Comparison of ENCODE assay signal across 31 cellular contexts in genomic region chr1:14593279-14593678, GRCh38.
"Had no signal": no experiment of that assay in that cellular context is flagged by ENCODE, and none has a peak within 500 bp of the region (broad histone marks: within the 10 kb centered on the region; RNA-seq: fewer than 3 reads in every experiment).

No MANE protein-coding gene starts in this region.

- H3K27ac ChIP-seq: ascending aorta, brain microvascular endothelial cell, coronary artery, dorsolateral prefrontal cortex, gastrocnemius medialis, hepatocyte, left ventricle myocardium inferior, ovary, skin epidermis, thoracic aorta had no signal

- H3K9me3 Mint-ChIP-seq: activated CD4-positive, alpha-beta memory T cell treated with anti-CD3 and anti-CD28 coated beads for 36 hours; activated CD4-positive, alpha-beta T cell treated with anti-CD3 and anti-CD28 coated beads, Interleukin-2, amount 10 ng/mL, durations not matched to agents 24 days and 14 days; activated naive CD4-positive, alpha-beta T cell treated with anti-CD3 and anti-CD28 coated beads, Interleukin-2, amount 10 ng/mL, durations not matched to agents 7 days and 5 days; activated naive CD8-positive, alpha-beta T cell treated with anti-CD3 and anti-CD28 coated beads, Interleukin-2, amount 10 ng/mL, durations not matched to agents 7 days and 5 days; activated T-cell treated with anti-CD3 and anti-CD28 coated beads, Interleukin-2, amount 50 U/mL, for 24 hours; natural killer cell treated with Interleukin-12 subunit alpha and Interleukin-12 subunit beta and Interleukin-15 and Interleukin-18, amount 100 ng/mL, for 72 hours; T-helper 2 cell treated with Interferon-gamma antibody and Interleukin-4, amounts not matched to agents 5 μg/mL and 100 μg/mL, for 36 hours had no signal

- H3K27ac Mint-ChIP-seq: activated CD4-positive, alpha-beta memory T cell treated with anti-CD3 and anti-CD28 coated beads for 36 hours; activated CD4-positive, alpha-beta T cell treated with anti-CD3 and anti-CD28 coated beads, Interleukin-2, amount 10 ng/mL, durations not matched to agents 24 days and 14 days; activated naive CD4-positive, alpha-beta T cell treated with anti-CD3 and anti-CD28 coated beads, Interleukin-2, amount 10 ng/mL, durations not matched to agents 7 days and 5 days; activated naive CD8-positive, alpha-beta T cell treated with anti-CD3 and anti-CD28 coated beads, Interleukin-2, amount 10 ng/mL, durations not matched to agents 7 days and 5 days; activated T-cell treated with anti-CD3 and anti-CD28 coated beads, Interleukin-2, amount 50 U/mL, for 24 hours; natural killer cell treated with Interleukin-12 subunit alpha and Interleukin-12 subunit beta and Interleukin-15 and Interleukin-18, amount 100 ng/mL, for 72 hours; progenitor cell of endocrine pancreas; T-helper 2 cell treated with Interferon-gamma antibody and Interleukin-4, amounts not matched to agents 5 μg/mL and 100 μg/mL, for 36 hours had no signal

- H3K36me3 ChIP-seq: ascending aorta, brain microvascular endothelial cell, gastrocnemius medialis, left ventricle myocardium inferior, ovary, thoracic aorta had no signal

- H2AFZ ChIP-seq: hepatocyte had no signal

- DNase-seq: activated CD4-positive, alpha-beta memory T cell treated with anti-CD3 and anti-CD28 coated beads for 36 hours; activated CD4-positive, alpha-beta T cell treated with anti-CD3 and anti-CD28 coated beads, Interleukin-2, amount 10 ng/mL, durations not matched to agents 24 days and 14 days; activated CD8-positive, alpha-beta memory T cell treated with anti-CD3 and anti-CD28 coated beads, Interleukin-2, amount 50 U/mL, for 48 hours; activated gamma-delta T cell; activated naive CD4-positive, alpha-beta T cell treated with anti-CD3 and anti-CD28 coated beads, Interleukin-2, amount 10 ng/mL, durations not matched to agents 7 days and 5 days; activated naive CD8-positive, alpha-beta T cell treated with anti-CD3 and anti-CD28 coated beads, Interleukin-2, amount 10 ng/mL, durations not matched to agents 7 days and 5 days; activated T-cell treated with anti-CD3 and anti-CD28 coated beads, Interleukin-2, amount 50 U/mL, for 24 hours; brain microvascular endothelial cell; dorsolateral prefrontal cortex; effector memory CD4-positive, alpha-beta T cell; erythroblast; gastrocnemius medialis; left ventricle myocardium inferior; mucosa of descending colon; ovary; stimulated activated CD4-positive, alpha-beta T cell treated with anti-CD3 and anti-CD28 coated beads, Interleukin-12 subunit alpha, Interleukin-12 subunit beta, amount 100 ng/mL, for 4 hours; stimulated activated CD4-positive, alpha-beta T cell treated with anti-CD3 and anti-CD28 coated beads, Interleukin-4, amount 100 ng/mL, for 1 hour; stimulated activated naive CD8-positive, alpha-beta T cell treated with anti-CD3 and anti-CD28 coated beads, Interleukin-15, Interleukin-2, amounts not matched to agents 100 U/mL and 50 U/mL, for 24 hours; T-helper 1 cell; trophoblast cell had no signal

- H3K9me3 ChIP-seq: ascending aorta, gastrocnemius medialis, left ventricle myocardium inferior, mucosa of descending colon, ovary, thoracic aorta had no signal

- H3K79me2 ChIP-seq: hepatocyte had no signal

- H3K36me3 Mint-ChIP-seq: activated CD4-positive, alpha-beta memory T cell treated with anti-CD3 and anti-CD28 coated beads for 36 hours; activated naive CD4-positive, alpha-beta T cell treated with anti-CD3 and anti-CD28 coated beads, Interleukin-2, amount 10 ng/mL, durations not matched to agents 7 days and 5 days; activated naive CD8-positive, alpha-beta T cell treated with anti-CD3 and anti-CD28 coated beads, Interleukin-2, amount 10 ng/mL, durations not matched to agents 7 days and 5 days; natural killer cell treated with Interleukin-12 subunit alpha and Interleukin-12 subunit beta and Interleukin-15 and Interleukin-18, amount 100 ng/mL, for 72 hours had no signal

- ATAC-seq: activated CD4-positive, CD25-positive, alpha-beta regulatory T cell treated with anti-CD3 and anti-CD28 coated beads, Interleukin-2, amount 50 U/mL, for 24 hours; gastrocnemius medialis; mucosa of descending colon; natural killer cell treated with Interleukin-12 subunit alpha and Interleukin-12 subunit beta and Interleukin-15 and Interleukin-18, amount 100 ng/mL, for 72 hours; sciatic nerve; stimulated activated naive CD8-positive, alpha-beta T cell treated with anti-CD3 and anti-CD28 coated beads, Interleukin-15, Interleukin-2, amounts not matched to agents 100 U/mL and 50 U/mL, for 24 hours had no signal

- H3K4me3 Mint-ChIP-seq: activated CD4-positive, alpha-beta memory T cell treated with anti-CD3 and anti-CD28 coated beads for 36 hours; activated CD4-positive, alpha-beta T cell treated with anti-CD3 and anti-CD28 coated beads, Interleukin-2, amount 10 ng/mL, durations not matched to agents 24 days and 14 days; activated naive CD4-positive, alpha-beta T cell treated with anti-CD3 and anti-CD28 coated beads, Interleukin-2, amount 10 ng/mL, durations not matched to agents 7 days and 5 days; activated naive CD8-positive, alpha-beta T cell treated with anti-CD3 and anti-CD28 coated beads, Interleukin-2, amount 10 ng/mL, durations not matched to agents 7 days and 5 days; activated T-cell treated with anti-CD3 and anti-CD28 coated beads, Interleukin-2, amount 50 U/mL, for 24 hours; natural killer cell treated with Interleukin-12 subunit alpha and Interleukin-12 subunit beta and Interleukin-15 and Interleukin-18, amount 100 ng/mL, for 72 hours; T-helper 2 cell treated with Interferon-gamma antibody and Interleukin-4, amounts not matched to agents 5 μg/mL and 100 μg/mL, for 36 hours had no signal

- H3K4me3 ChIP-seq: ascending aorta, coronary artery, dorsolateral prefrontal cortex, gastrocnemius medialis, hepatocyte, left ventricle myocardium inferior, lung, mucosa of descending colon, ovary, skin epidermis, thoracic aorta had no signal

- H3K27me3 ChIP-seq: ovary had no signal

- H3K4me2 ChIP-seq: hepatocyte had no signal

- H3K4me1 ChIP-seq: ascending aorta, gastrocnemius medialis had no signal

- H3K4me1 Mint-ChIP-seq: activated CD4-positive, alpha-beta T cell treated with anti-CD3 and anti-CD28 coated beads, Interleukin-2, amount 10 ng/mL, durations not matched to agents 24 days and 14 days; activated naive CD4-positive, alpha-beta T cell treated with anti-CD3 and anti-CD28 coated beads, Interleukin-2, amount 10 ng/mL, durations not matched to agents 7 days and 5 days; activated naive CD8-positive, alpha-beta T cell treated with anti-CD3 and anti-CD28 coated beads, Interleukin-2, amount 10 ng/mL, durations not matched to agents 7 days and 5 days had no signal
